ENCODE assay signal across 20 cellular contexts in genomic region chr18:12774982-12775381, GRCh38.
DNase-seq lines count a peak whose midpoint lies in the region; ATAC-seq lines count a peak whose summit lies in the region.
"Had no signal": no experiment of that assay in that cellular context is flagged by ENCODE, and none has a peak within 500 bp of the region (broad histone marks: within the 10 kb centered on the region; RNA-seq: fewer than 3 reads in every experiment).

No MANE protein-coding gene starts in this region.

- H3K27me3 Mint-ChIP-seq in T-helper 1 cell treated with Interleukin-12 subunit alpha and Interleukin-12 subunit beta and Interleukin-4 antibody, amounts not matched to agents 30 μg/mL and 1 μg/mL, for 36 hours (ENCODE audit: low read depth), result no peaks in the 10 kb centered on the region
- H3K27me3 Mint-ChIP-seq in stimulated activated naive CD8-positive, alpha-beta T cell treated with anti-CD3 and anti-CD28 coated beads, Interleukin-15, Interleukin-2, amounts not matched to agents 100 ng/mL and 50 ng/mL, for 24 hours, result no peaks in the 10 kb centered on the region
- H3K27me3 Mint-ChIP-seq: memory B cell had no signal

- ATAC-seq in GM21381 (IDR thresholded peaks at IDR 0.05; ENCODE audit: unreplicated experiment) (no peak), HG02798 (IDR thresholded peaks at IDR 0.05; ENCODE audit: poor library complexity, unreplicated experiment) (no peak), HG03342 (IDR thresholded peaks at IDR 0.05; ENCODE audit: unreplicated experiment) (no peak)
- ATAC-seq: heart left ventricle, sciatic nerve had no signal

- peak overlapping the region; percentile 75 for H3K27ac Mint-ChIP-seq in T-helper 1 cell treated with Interleukin-12 subunit alpha and Interleukin-12 subunit beta and Interleukin-4 antibody, amounts not matched to agents 30 μg/mL and 1 μg/mL, for 36 hours
- peak overlapping the region; percentile 90 for H3K27ac Mint-ChIP-seq in stimulated activated naive CD8-positive, alpha-beta T cell treated with anti-CD3 and anti-CD28 coated beads, Interleukin-15, Interleukin-2, amounts not matched to agents 100 ng/mL and 50 ng/mL, for 24 hours
- H3K27ac Mint-ChIP-seq: memory B cell had no signal

- H3K36me3 ChIP-seq in effector memory CD4-positive, alpha-beta T cell (ENCODE audit: control insufficient read depth, insufficient read depth, low read length), result no peaks in the 10 kb centered on the region
- H3K36me3 ChIP-seq: brain microvascular endothelial cell, heart left ventricle, neutrophil had no signal

- DNase-seq in activated T-cell treated with anti-CD3 and anti-CD28 coated beads for 24 hours (ENCODE audit: low read depth) (peak; percentile 5), activated T-cell treated with anti-CD3 and anti-CD28 coated beads for 4 hours (no peak)
- no peak for DNase-seq in effector memory CD4-positive, alpha-beta T cell
- DNase-seq: activated effector memory CD4-positive, alpha-beta T cell treated with anti-CD3 and anti-CD28 coated beads, Interleukin-2, amount 50 U/mL, for 16 hours; brain microvascular endothelial cell; H7; heart left ventricle; islet precursor cell; NCI-H2029 treated with DMSO at 0.1 percent for 48 hours; NCI-H510A treated with DMSO at 0.1 percent for 48 hours; PC-9; stimulated activated CD4-positive, alpha-beta T cell treated with anti-CD3 and anti-CD28 coated beads, Interleukin-2, amount 100 ng/mL, for 48 hours had no signal

- H3K36me3 Mint-ChIP-seq in T-helper 1 cell treated with Interleukin-12 subunit alpha and Interleukin-12 subunit beta and Interleukin-4 antibody, amounts not matched to agents 30 μg/mL and 1 μg/mL, for 36 hours (ENCODE audit: low read depth), result peaks cover 6% of the 10 kb centered on the region
- H3K36me3 Mint-ChIP-seq in stimulated activated naive CD8-positive, alpha-beta T cell treated with anti-CD3 and anti-CD28 coated beads, Interleukin-15, Interleukin-2, amounts not matched to agents 100 ng/mL and 50 ng/mL, for 24 hours (ENCODE audit: low read depth), result no peaks in the 10 kb centered on the region
- H3K36me3 Mint-ChIP-seq: memory B cell had no signal

- H3K4me3 Mint-ChIP-seq in T-helper 1 cell treated with Interleukin-12 subunit alpha and Interleukin-12 subunit beta and Interleukin-4 antibody, amounts not matched to agents 30 μg/mL and 1 μg/mL, for 36 hours, result peak overlapping the region; percentile 81
- peak overlapping the region; percentile 89 for H3K4me3 Mint-ChIP-seq in stimulated activated naive CD8-positive, alpha-beta T cell treated with anti-CD3 and anti-CD28 coated beads, Interleukin-15, Interleukin-2, amounts not matched to agents 100 ng/mL and 50 ng/mL, for 24 hours
- H3K4me3 Mint-ChIP-seq: memory B cell had no signal

- H3K4me1 Mint-ChIP-seq in T-helper 1 cell treated with Interleukin-12 subunit alpha and Interleukin-12 subunit beta and Interleukin-4 antibody, amounts not matched to agents 30 μg/mL and 1 μg/mL, for 36 hours (ENCODE audit: low read depth), result peaks cover 6% of the 10 kb centered on the region
- H3K4me1 Mint-ChIP-seq in stimulated activated naive CD8-positive, alpha-beta T cell treated with anti-CD3 and anti-CD28 coated beads, Interleukin-15, Interleukin-2, amounts not matched to agents 100 ng/mL and 50 ng/mL, for 24 hours (ENCODE audit: low read depth), result peaks cover 14% of the 10 kb centered on the region

- peaks cover 4% of the 10 kb centered on the region for H3K9me3 Mint-ChIP-seq in T-helper 1 cell treated with Interleukin-12 subunit alpha and Interleukin-12 subunit beta and Interleukin-4 antibody, amounts not matched to agents 30 μg/mL and 1 μg/mL, for 36 hours
- no peaks in the 10 kb centered on the region for H3K9me3 Mint-ChIP-seq in stimulated activated naive CD8-positive, alpha-beta T cell treated with anti-CD3 and anti-CD28 coated beads, Interleukin-15, Interleukin-2, amounts not matched to agents 100 ng/mL and 50 ng/mL, for 24 hours
- H3K9me3 Mint-ChIP-seq: memory B cell had no signal

- H3K4me1 ChIP-seq in effector memory CD4-positive, alpha-beta T cell (ENCODE audit: control insufficient read depth, insufficient read depth, low read length, poor library complexity, severe bottlenecking), result no peaks in the 10 kb centered on the region
- H3K4me1 ChIP-seq: heart left ventricle had no signal

- H3K9me3 ChIP-seq in effector memory CD4-positive, alpha-beta T cell (ENCODE audit: control insufficient read depth, low read length), result no peaks in the 10 kb centered on the region
- H3K9me3 ChIP-seq: heart left ventricle, neutrophil had no signal

- no peaks in the 10 kb centered on the region for H3K27me3 ChIP-seq in effector memory CD4-positive, alpha-beta T cell (replicated peaks; ENCODE audit: control insufficient read depth, insufficient read depth, low read length, poor library complexity, severe bottlenecking)
- H3K27me3 ChIP-seq: brain microvascular endothelial cell, heart left ventricle had no signal

- H3K27ac ChIP-seq in effector memory CD4-positive, alpha-beta T cell (ENCODE audit: insufficient read depth, low read length, poor library complexity, severe bottlenecking), result no peak overlapping the region
- H3K27ac ChIP-seq: brain microvascular endothelial cell, heart left ventricle, neutrophil, PC-9 had no signal

- peak overlapping the region; percentile 35 for H3K4me3 ChIP-seq in effector memory CD4-positive, alpha-beta T cell (ENCODE audit: insufficient read depth, low read depth, low read length, poor library complexity, severe bottlenecking)
- H3K4me3 ChIP-seq: PC-9 had no signal
